1 cellular context compared by ENCODE assay signal in the genomic region with DNA sequence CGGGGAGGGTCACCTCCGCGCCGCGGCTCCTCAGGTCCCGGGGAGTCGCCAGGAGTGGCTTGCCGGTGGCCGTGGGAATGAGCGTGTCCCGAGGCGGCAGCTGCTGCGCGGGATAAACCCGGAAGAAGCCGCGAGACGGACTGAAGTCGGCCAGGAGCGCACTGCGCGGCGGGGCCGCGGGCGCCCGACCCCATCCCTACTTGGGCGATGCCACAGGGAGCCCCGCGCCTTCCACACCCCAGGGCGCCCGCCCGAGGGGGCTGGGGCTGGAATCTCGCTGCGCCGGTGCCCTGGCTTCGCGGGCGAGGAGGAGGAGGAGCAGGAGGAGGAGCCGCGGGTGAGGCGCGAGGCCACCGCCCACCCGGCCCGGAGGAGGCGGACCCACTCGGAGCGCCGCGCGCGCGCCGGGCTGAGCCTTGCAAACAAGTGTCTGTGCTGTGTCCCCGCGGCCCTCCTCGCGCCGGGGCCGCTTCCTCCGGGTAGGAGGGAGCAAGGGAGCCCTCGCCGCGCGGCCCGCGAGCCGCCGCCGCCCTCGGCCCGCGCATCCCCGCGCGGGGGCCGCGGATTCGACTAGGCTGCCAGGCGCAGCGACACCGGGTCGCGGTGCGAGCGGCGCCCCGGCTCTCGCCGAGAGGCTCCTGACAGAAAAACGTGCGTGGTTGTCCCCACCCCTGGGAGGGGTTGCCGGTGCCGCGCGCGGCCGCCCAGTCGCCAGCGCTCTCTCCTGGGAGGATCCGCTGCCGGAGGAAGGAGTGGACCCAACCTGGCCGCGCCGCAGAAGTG.
TF ChIP-seq lines count a peak whose summit lies in the region.

A gene (plus strand): TSS at position 412 of the 783 bp plus-strand sequence.

TF ChIP-seq in HepG2, 621 proteins besides CTCF, POLR2A, EP300 and RAD21 (continued from another document):
- TF ChIP-seq ZNF883 (CRISPR knock-in tag; IDR thresholded peaks at IDR 0.05; ENCODE audit: not compliant biosample characterization) (peak; percentile 71), TCF7 (IDR thresholded peaks at IDR 0.05; ENCODE audit: low read depth) (no peak), ZNF841 (CRISPR knock-in tag; IDR thresholded peaks at IDR 0.05; ENCODE audit: borderline replicate concordance) (no peak), ZNF703 (CRISPR knock-in tag; IDR thresholded peaks at IDR 0.05; ENCODE audit: borderline replicate concordance) (no peak; the same call in 1 of the 2 replicates), CCDC6 (CRISPR knock-in tag; IDR thresholded peaks at IDR 0.05) (no peak; the same call in 1 of the 2 replicates), ETV5 (CRISPR knock-in tag; IDR thresholded peaks at IDR 0.05; ENCODE audit: borderline replicate concordance) (0 out of 2 replicates have a peak, but pooled peaks have one; percentile 20), ZFP37 (CRISPR knock-in tag; IDR thresholded peaks at IDR 0.05; ENCODE audit: borderline replicate concordance) (no peak; the same call in 1 of the 2 replicates), TEAD3 (CRISPR knock-in tag; optimal IDR thresholded peaks at IDR 0.05; ENCODE audit: borderline replicate concordance) (peak; percentile 69), BRCA1 (CRISPR knock-in tag; IDR thresholded peaks at IDR 0.05) (no peak), ISL2 (CRISPR knock-in tag; IDR thresholded peaks at IDR 0.05) (peak; percentile 66; the same call in 1 of the 2 replicates), ELF3 (CRISPR knock-in tag; IDR thresholded peaks at IDR 0.05) (peak; percentile 45; the same call in 1 of the 2 replicates), GTF3A (CRISPR knock-in tag; conservative IDR thresholded peaks at IDR 0.05) (no peak), ZSCAN21 (CRISPR knock-in tag; IDR thresholded peaks at IDR 0.05; ENCODE audit: borderline replicate concordance) (no peak)
- TF ChIP-seq, protein P1, sequence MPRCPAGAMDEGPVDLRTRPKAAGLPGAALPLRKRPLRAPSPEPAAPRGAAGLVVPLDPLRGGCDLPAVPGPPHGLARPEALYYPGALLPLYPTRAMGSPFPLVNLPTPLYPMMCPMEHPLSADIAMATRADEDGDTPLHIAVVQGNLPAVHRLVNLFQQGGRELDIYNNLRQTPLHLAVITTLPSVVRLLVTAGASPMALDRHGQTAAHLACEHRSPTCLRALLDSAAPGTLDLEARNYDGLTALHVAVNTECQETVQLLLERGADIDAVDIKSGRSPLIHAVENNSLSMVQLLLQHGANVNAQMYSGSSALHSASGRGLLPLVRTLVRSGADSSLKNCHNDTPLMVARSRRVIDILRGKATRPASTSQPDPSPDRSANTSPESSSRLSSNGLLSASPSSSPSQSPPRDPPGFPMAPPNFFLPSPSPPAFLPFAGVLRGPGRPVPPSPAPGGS (CRISPR knock-in tag; IDR thresholded peaks at IDR 0.05), result peak; percentile 87
- TF ChIP-seq, protein P2, sequence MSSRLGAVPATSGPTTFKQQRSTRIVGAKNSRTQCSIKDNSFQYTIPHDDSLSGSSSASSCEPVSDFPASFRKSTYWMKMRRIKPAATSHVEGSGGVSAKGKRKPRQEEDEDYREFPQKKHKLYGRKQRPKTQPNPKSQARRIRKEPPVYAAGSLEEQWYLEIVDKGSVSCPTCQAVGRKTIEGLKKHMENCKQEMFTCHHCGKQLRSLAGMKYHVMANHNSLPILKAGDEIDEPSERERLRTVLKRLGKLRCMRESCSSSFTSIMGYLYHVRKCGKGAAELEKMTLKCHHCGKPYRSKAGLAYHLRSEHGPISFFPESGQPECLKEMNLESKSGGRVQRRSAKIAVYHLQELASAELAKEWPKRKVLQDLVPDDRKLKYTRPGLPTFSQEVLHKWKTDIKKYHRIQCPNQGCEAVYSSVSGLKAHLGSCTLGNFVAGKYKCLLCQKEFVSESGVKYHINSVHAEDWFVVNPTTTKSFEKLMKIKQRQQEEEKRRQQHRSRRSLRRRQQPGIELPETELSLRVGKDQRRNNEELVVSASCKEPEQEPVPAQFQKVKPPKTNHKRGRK (CRISPR knock-in tag; IDR thresholded peaks at IDR 0.05), result no peak
- TF ChIP-seq, protein P3, sequence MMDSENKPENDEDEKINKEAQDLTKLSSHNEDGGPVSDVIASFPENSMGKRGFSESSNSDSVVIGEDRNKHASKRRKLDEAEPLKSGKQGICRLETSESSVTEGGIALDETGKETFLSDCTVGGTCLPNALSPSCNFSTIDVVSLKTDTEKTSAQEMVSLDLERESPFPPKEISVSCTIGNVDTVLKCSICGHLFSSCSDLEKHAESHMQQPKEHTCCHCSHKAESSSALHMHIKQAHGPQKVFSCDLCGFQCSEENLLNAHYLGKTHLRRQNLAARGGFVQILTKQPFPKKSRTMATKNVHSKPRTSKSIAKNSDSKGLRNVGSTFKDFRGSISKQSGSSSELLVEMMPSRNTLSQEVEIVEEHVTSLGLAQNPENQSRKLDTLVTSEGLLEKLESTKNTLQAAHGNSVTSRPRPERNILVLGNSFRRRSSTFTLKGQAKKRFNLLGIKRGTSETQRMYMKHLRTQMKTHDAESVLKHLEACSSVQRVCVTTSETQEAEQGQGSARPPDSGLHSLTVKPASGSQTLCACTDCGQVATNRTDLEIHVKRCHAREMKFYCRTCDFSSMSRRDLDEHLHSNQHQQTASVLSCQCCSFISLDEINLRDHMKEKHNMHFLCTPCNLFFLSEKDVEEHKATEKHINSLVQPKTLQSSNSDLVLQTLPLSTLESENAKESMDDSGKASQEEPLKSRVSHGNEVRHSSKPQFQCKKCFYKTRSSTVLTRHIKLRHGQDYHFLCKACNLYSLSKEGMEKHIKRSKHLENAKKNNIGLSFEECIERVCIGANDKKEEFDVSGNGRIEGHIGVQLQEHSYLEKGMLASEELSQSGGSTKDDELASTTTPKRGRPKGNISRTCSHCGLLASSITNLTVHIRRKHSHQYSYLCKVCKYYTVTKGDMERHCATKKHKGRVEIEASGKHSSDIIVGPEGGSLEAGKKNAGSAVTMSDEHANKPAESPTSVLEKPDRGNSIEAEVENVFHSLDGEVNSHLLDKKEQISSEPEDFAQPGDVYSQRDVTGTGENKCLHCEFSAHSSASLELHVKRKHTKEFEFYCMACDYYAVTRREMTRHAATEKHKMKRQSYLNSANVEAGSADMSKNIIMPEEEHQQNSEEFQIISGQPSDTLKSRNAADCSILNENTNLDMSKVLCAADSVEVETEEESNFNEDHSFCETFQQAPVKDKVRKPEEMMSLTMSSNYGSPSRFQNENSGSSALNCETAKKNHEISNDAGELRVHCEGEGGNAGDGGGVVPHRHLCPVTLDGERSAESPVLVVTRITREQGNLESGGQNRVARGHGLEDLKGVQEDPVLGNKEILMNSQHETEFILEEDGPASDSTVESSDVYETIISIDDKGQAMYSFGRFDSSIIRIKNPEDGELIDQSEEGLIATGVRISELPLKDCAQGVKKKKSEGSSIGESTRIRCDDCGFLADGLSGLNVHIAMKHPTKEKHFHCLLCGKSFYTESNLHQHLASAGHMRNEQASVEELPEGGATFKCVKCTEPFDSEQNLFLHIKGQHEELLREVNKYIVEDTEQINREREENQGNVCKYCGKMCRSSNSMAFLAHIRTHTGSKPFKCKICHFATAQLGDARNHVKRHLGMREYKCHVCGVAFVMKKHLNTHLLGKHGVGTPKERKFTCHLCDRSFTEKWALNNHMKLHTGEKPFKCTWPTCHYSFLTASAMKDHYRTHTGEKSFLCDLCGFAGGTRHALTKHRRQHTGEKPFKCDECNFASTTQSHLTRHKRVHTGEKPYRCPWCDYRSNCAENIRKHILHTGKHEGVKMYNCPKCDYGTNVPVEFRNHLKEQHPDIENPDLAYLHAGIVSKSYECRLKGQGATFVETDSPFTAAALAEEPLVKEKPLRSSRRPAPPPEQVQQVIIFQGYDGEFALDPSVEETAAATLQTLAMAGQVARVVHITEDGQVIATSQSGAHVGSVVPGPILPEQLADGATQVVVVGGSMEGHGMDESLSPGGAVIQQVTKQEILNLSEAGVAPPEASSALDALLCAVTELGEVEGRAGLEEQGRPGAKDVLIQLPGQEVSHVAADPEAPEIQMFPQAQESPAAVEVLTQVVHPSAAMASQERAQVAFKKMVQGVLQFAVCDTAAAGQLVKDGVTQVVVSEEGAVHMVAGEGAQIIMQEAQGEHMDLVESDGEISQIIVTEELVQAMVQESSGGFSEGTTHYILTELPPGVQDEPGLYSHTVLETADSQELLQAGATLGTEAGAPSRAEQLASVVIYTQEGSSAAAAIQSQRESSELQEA (CRISPR knock-in tag; IDR thresholded peaks at IDR 0.05; ENCODE audit: not compliant biosample characterization), result no peak
TF ChIP-seq in HepG2: peak in this region for 194.
